ENCODE assay signal across 16 cellular contexts in genomic region chr16:9489823-9490467, GRCh38.
DNase-seq lines count a peak whose midpoint lies in the region; ATAC-seq and TF ChIP-seq lines count a peak whose summit lies in the region.
"Had no signal": no experiment of that assay in that cellular context is flagged by ENCODE, and none has a peak within 500 bp of the region (broad histone marks: within the 10 kb centered on the region; RNA-seq: fewer than 3 reads in every experiment).

No MANE protein-coding gene starts in this region.

- TF ChIP-seq CTCF in hepatocyte (IDR thresholded peaks at IDR 0.05; ENCODE audit: poor library complexity) (no peak), omental fat pad (IDR thresholded peaks at IDR 0.05) (no peak)

- no peaks in the 10 kb centered on the region for H3K27me3 ChIP-seq in hepatocyte

- ATAC-seq in omental fat pad (ENCODE audit: low FRiP score) (peak; percentile 94), HG03571 (IDR thresholded peaks at IDR 0.05; ENCODE audit: unreplicated experiment) (no peak), HG02938 (IDR thresholded peaks at IDR 0.05; ENCODE audit: unreplicated experiment) (no peak)
- ATAC-seq: activated naive CD8-positive, alpha-beta T cell treated with anti-CD3 and anti-CD28 coated beads, Interleukin-2, amount 50 U/mL, for 24 hours had no signal

- no peaks in the 10 kb centered on the region for H3K36me3 ChIP-seq in hepatocyte (replicated peaks; ENCODE audit: insufficient read depth, low read depth)

- H3K27ac ChIP-seq in hepatocyte: no peak overlapping the region
- H3K27ac ChIP-seq: GM23248, KMS-11 had no signal

- no peaks in the 10 kb centered on the region for H3K9me2 ChIP-seq in hepatocyte (replicated peaks; ENCODE audit: insufficient read depth)

- no peaks in the 10 kb centered on the region for H4K20me1 ChIP-seq in hepatocyte (ENCODE audit: insufficient read depth, poor library complexity, severe bottlenecking)

- H3K4me3 ChIP-seq in hepatocyte: no peak overlapping the region
- H3K4me3 ChIP-seq: GM23248 had no signal

- WGBS in hepatocyte (ENCODE audit: low lambda C conversion rate, missing lambda C conversion rate): 64% methylated on average over 10 of the region's 10 CpGs

- no peak overlapping the region for H3K4me2 ChIP-seq in hepatocyte
- H3K4me2 ChIP-seq: KMS-11 had no signal

- H3K9me3 ChIP-seq in hepatocyte (ENCODE audit: low read depth): no peaks in the 10 kb centered on the region

- no peaks in the 10 kb centered on the region for H3K79me2 ChIP-seq in hepatocyte

- no peaks in the 10 kb centered on the region for H3K4me1 ChIP-seq in hepatocyte (ENCODE audit: insufficient read depth)

- DNase-seq in COLO829 (ENCODE audit: low spot score): peak; percentile 38
- peak in 47 of 56 donors; percentile 1 to 81 (median 41) for DNase-seq in amygdala (lab: John Stamatoyannopoulos, UW)
- DNase-seq in hepatocyte (ENCODE audit: low spot score): peak; percentile 21
- peak; percentile 31 for DNase-seq in omental fat pad (ENCODE audit: low spot score)
- DNase-seq in SIG-M5 (lab: John Stamatoyannopoulos, UW): no peak
- DNase-seq in NCI-H2227 (lab: John Stamatoyannopoulos, UW; ENCODE audit: unreplicated experiment): no peak
- DNase-seq: activated B cell treated with CpG ODN at 0.5 μM for 24 hours; activated naive CD8-positive, alpha-beta T cell treated with anti-CD3 and anti-CD28 coated beads, Interleukin-2, amount 50 U/mL, for 24 hours; DND-41; GM23248; NCI-H1694; stimulated activated CD8-positive, alpha-beta memory T cell treated with anti-CD3 and anti-CD28 coated beads, Interleukin-4, amount 100 ng/mL, for 48 hours; SW 1271 had no signal

- H2AFZ ChIP-seq in hepatocyte: no peak overlapping the region
- H2AFZ ChIP-seq: GM23248 had no signal

Comparison
In these comparisons a context has a peak if more than half of its experiments do, and no peak if none do; other contexts are left out.
1. DNase-seq: peak in COLO829 (single experiment), amygdala (47 of 56), hepatocyte (single experiment) and omental fat pad (single experiment); none in SIG-M5 (single experiment) and NCI-H2227 (single experiment).